ENCODE assay signal across 8 cellular contexts in the genomic region with DNA sequence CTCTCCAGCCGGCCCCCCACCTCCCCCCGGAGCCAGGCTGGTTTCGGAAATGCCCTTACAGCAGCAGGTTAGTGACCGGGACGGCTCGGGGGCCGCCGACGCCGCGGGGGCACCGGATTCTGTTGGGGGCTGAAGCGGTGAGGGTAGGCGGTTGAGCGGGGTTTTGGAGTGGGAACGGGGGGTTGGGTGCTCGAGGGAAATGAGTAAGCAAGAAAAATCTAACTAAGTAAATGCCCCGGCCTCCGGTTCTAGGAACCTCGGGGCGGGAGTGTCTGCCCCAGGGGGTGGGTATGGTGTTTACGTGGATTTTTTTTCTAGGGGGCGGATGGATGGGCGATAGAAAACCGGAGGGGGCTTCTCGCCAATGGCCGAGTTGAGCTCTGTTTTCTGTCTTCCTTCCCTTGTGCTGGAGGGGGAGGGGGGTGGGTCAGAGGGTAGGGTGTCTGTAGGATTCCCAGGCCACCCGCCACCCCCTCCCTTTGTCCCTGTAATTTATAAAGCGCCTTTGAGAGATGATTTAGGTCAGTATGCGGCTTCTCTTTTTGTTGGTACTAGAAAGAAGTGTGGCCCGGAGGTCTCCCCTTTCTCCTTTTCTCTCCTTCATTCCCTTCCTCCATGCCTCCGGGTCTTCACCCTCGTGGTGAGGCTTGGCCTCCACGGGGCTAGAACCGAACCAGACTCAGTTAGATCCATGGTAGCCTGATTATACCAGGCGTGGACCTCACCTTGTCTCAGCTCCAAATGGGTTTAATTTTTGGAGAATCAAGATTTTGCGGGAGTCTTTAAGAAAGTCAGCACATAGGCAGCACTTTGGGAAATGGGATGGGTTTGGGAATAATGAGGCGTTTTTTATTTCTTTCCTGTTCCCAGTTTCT. TPM values are rescaled to one million over a fixed set of nuclear protein-coding genes. Genes with fewer than 3 reads are reported as not detected.
A peak's percentile ranks its signal among the peaks of the same experiment; 100 is the strongest.
DNase-seq lines count a peak whose midpoint lies in the region; ATAC-seq and TF ChIP-seq lines count a peak whose summit lies in the region.

No MANE protein-coding gene starts in this region.

- peak overlapping the region; percentile 98 for H3K9ac ChIP-seq in KMS-11
- peak overlapping the region; percentile 92 for H3K9ac ChIP-seq in iPS-15b (ENCODE audit: low read depth, low read length)

- H3K27ac Mint-ChIP-seq in T-helper 17 cell, result peak overlapping the region; percentile 93

- H3K36me3 ChIP-seq in KMS-11 (ENCODE audit: insufficient read depth), result no peaks in the 10 kb centered on the region
- no peaks in the 10 kb centered on the region for H3K36me3 ChIP-seq in iPS-15b (ENCODE audit: control insufficient read depth, insufficient read depth, low read length)

- peaks cover 60% of the 10 kb centered on the region for H3K79me2 ChIP-seq in KMS-11 (ENCODE audit: insufficient read depth, low read depth)

- peaks cover 50% of the 10 kb centered on the region for H3K4me1 ChIP-seq in KMS-11 (ENCODE audit: low read depth, poor library complexity, severe bottlenecking)
- no peaks in the 10 kb centered on the region for H3K4me1 ChIP-seq in iPS-15b (ENCODE audit: control insufficient read depth, insufficient read depth, low read length)

- peak overlapping the region; percentile 95 for H3K4me3 Mint-ChIP-seq in T-helper 17 cell

- H4K20me1 ChIP-seq in KMS-11 (ENCODE audit: insufficient read depth), result peaks cover 10% of the 10 kb centered on the region; the same call in 1 of the 2 replicates

- H3K4me2 ChIP-seq in KMS-11, result peak overlapping the region; percentile 83

- H2AFZ ChIP-seq in KMS-11 (ENCODE audit: low read depth), result 0 out of 2 replicates have a peak overlapping the region, but pooled peaks have one; percentile 47

- H3K27me3 ChIP-seq in KMS-11 (ENCODE audit: insufficient read depth, low read depth), result no peaks in the 10 kb centered on the region
- H3K27me3 ChIP-seq in iPS-15b (ENCODE audit: control insufficient read depth, insufficient read depth, low read length), result no peaks in the 10 kb centered on the region

- H3K27ac ChIP-seq in KMS-11, result peak overlapping the region; percentile 99

- peak; percentile 0 for ATAC-seq in GM19043 (IDR thresholded peaks at IDR 0.05; ENCODE audit: low read depth, unreplicated experiment)
- no peak for ATAC-seq in T-helper 17 cell
- ATAC-seq in HG03571 (IDR thresholded peaks at IDR 0.05; ENCODE audit: unreplicated experiment), result no peak

- H3K36me3 Mint-ChIP-seq in T-helper 17 cell (ENCODE audit: low read depth), result no peaks in the 10 kb centered on the region

- peak; percentile 22 for DNase-seq in A172 (ENCODE audit: low spot score)
- peak in 2 of 3 donors; percentile 29 to 62 for DNase-seq in T-helper 17 cell
- peak; percentile 43 for DNase-seq in amniotic stem cell (lab: John Stamatoyannopoulos, UW)
- DNase-seq in stimulated activated CD4-positive, alpha-beta T cell treated with anti-CD3 and anti-CD28 coated beads, Interleukin-12 subunit alpha, Interleukin-12 subunit beta, amount 100 ng/mL, for 24 hours (ENCODE audit: low read depth in 2 of 2), result peak; percentile 60 to 63

- no peak for TF ChIP-seq CTCF in KMS-11 (conservative IDR thresholded peaks at IDR 0.05; ENCODE audit: low read depth, low read length)

- no peaks in the 10 kb centered on the region for H3K27me3 Mint-ChIP-seq in T-helper 17 cell

- no peaks in the 10 kb centered on the region for H3K9me3 ChIP-seq in T-helper 17 cell (ENCODE audit: control insufficient read depth, low read length, poor library complexity, severe bottlenecking)
- no peaks in the 10 kb centered on the region for H3K9me3 ChIP-seq in iPS-15b (ENCODE audit: control insufficient read depth, insufficient read depth, low read length)

- no peak overlapping the region for H3K4me3 ChIP-seq in KMS-11 (IDR thresholded peaks at IDR 0.05; ENCODE audit: insufficient read depth, low read depth, low read length)
- H3K4me3 ChIP-seq in iPS-15b (ENCODE audit: low read depth, low read length), result peak overlapping the region; percentile 92

- H3K4me1 Mint-ChIP-seq in T-helper 17 cell, result peaks cover 37% of the 10 kb centered on the region

RNA-seq across cellular contexts. Expression of a gene that starts 2.3 kb away (rescaled TPM):
- total RNA-seq in A172 (2014; rRNA removed; shearing (Covaris generic)), result 6.5 and 8.1 TPM in 2 replicates
- 1 to 10 TPM; 6.7 to 8.8 TPM for total RNA-seq in T-helper 17 cell
